Comparison of ENCODE assay signal across 21 cellular contexts in the genomic region with DNA sequence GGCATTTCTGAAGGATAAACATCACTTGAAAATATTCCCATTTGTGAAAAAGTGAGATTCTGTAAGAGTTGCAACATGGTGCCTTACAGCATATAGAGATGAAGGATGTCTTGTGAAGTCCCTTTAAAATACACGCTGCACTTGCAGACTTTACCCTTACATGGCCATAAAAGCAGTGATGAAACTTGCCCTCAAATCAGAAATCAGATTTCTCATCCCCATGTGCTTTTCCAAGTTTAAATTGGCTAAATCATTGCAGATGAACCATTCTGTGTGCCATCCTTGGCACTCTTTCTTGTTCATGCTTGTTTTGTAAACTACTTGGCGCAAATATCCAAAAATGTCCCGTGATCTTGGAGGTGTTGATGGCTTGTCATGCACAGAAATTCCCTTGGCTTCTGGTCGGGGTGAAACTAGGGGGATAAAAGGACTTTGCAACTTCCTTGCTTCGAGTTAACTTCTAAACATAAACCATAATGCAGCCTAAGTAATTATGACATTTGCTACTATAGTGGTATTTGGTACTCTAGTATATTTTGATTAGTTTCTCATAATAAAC.
DNase-seq lines count a peak whose midpoint lies in the region; ATAC-seq and TF ChIP-seq lines count a peak whose summit lies in the region.
"Had no signal": no experiment of that assay in that cellular context is flagged by ENCODE, and none has a peak within 500 bp of the region (broad histone marks: within the 10 kb centered on the region; RNA-seq: fewer than 3 reads in every experiment).

No MANE protein-coding gene starts in this region.

- peak overlapping the region; percentile 49 for H3K27ac ChIP-seq in subcutaneous abdominal adipose tissue (ENCODE audit: low read depth, low read length)
- H3K27ac ChIP-seq: BLaER1, GM23248, KMS-11 had no signal

- no peaks in the 10 kb centered on the region for H3K9me3 Mint-ChIP-seq in WTC11
- H3K9me3 Mint-ChIP-seq: CD4-positive, alpha-beta T cell had no signal

- intact Hi-C loops in left colon (cut with DNase I, micrococcal nuclease): no loop called here
- intact Hi-C loops in lower leg skin (cut with DNase I; ENCODE audit: low total_unique reads): no loop called here

- H3K36me3 ChIP-seq in subcutaneous abdominal adipose tissue (ENCODE audit: control insufficient read depth in 5 of 5, insufficient read depth in 5 of 5, low read length in 5 of 5): peaks cover 0 to 5% (median 0%) of the 10 kb centered on the region in 5 donors
- H3K36me3 ChIP-seq: BLaER1 had no signal

- no peaks in the 10 kb centered on the region for H3K27me3 Mint-ChIP-seq in WTC11 (ENCODE audit: low read depth)
- H3K27me3 Mint-ChIP-seq: CD4-positive, alpha-beta T cell had no signal

- no peaks in the 10 kb centered on the region for H3K36me3 Mint-ChIP-seq in WTC11

- POLR2A ChIA-PET in WTC11 (lab: Charles Lee): no interaction called here

- H3K4me3 ChIP-seq in fibroblast of villous mesenchyme (ENCODE audit: low read depth, low read length) (no peak overlapping the region), subcutaneous abdominal adipose tissue (ENCODE audit: low read depth in 1 of 5, low read length in 5 of 5) (no peak overlapping the region), lower leg skin (ENCODE audit: low read depth, poor library complexity, severe bottlenecking) (no peak overlapping the region)
- H3K4me3 ChIP-seq: BLaER1, GM12878, GM23248 had no signal

- ATAC-seq in WTC11: no peak
- peak; percentile 62 for ATAC-seq in left colon
- ATAC-seq: GM12878, HCT116 had no signal

- H3K9me3 ChIP-seq in subcutaneous abdominal adipose tissue (ENCODE audit: control insufficient read depth in 5 of 5, low read length in 5 of 5): no peaks in the 10 kb centered on the region
- H3K9me3 ChIP-seq: BLaER1 had no signal

- no peak for TF ChIP-seq POLR2A in lower leg skin (IDR thresholded peaks at IDR 0.05)

- 48 to 61% methylated on average over 5 of the region's 5 CpGs for WGBS in lower leg skin, 2 donors

- H3K27ac Mint-ChIP-seq in WTC11: 0 out of 2 replicates have a peak overlapping the region, but pooled peaks have one; percentile 17
- H3K27ac Mint-ChIP-seq: CD4-positive, alpha-beta T cell had no signal

- CTCF ChIA-PET in WTC11 (lab: Charles Lee): no interaction called here

- H3K4me3 Mint-ChIP-seq in WTC11: no peak overlapping the region
- H3K4me3 Mint-ChIP-seq: CD4-positive, alpha-beta T cell had no signal

- no peaks in the 10 kb centered on the region for H3K27me3 ChIP-seq in subcutaneous abdominal adipose tissue (ENCODE audit: control insufficient read depth in 5 of 5, insufficient read depth in 4 of 5, low read length in 5 of 5)
- H3K27me3 ChIP-seq: BLaER1 had no signal

- H3K9ac ChIP-seq in subcutaneous abdominal adipose tissue (ENCODE audit: low read length in 5 of 5): no peak overlapping the region
- H3K9ac ChIP-seq: BLaER1, GM23248, KMS-11 had no signal

- peaks cover 0 to 18% (median 8%) of the 10 kb centered on the region in 5 donors for H3K4me1 ChIP-seq in subcutaneous abdominal adipose tissue (ENCODE audit: control insufficient read depth in 5 of 5, insufficient read depth in 5 of 5, low read length in 5 of 5)

- DNase-seq in WTC11 (ENCODE audit: low spot score) (no peak), fibroblast of villous mesenchyme (ENCODE audit: low read depth) (peak; percentile 33), left colon (no peak), lower leg skin (ENCODE audit: low spot score in 2 of 2) (no peak), NCI-H2227 (lab: John Stamatoyannopoulos, UW; ENCODE audit: unreplicated experiment) (no peak), NCI-H1048 (lab: John Stamatoyannopoulos, UW) (no peak)
- DNase-seq: ACHN; CD4-positive, alpha-beta T cell; DND-41; GM23248; NCI-H1105 treated with DMSO at 0.1 percent for 48 hours; NCI-H2081 treated with DMSO at 0.1 percent for 48 hours; NCI-H2171 treated with DMSO at 0.1 percent for 48 hours; NCI-H446 treated with DMSO at 0.1 percent for 48 hours; OCI-M1; SHP77 had no signal

- no peak for TF ChIP-seq CTCF in WTC11 (IDR thresholded peaks at IDR 0.05)
- TF ChIP-seq CTCF in fibroblast of villous mesenchyme (IDR thresholded peaks at IDR 0.05; ENCODE audit: insufficient read depth, low read depth, low read length): no peak
- TF ChIP-seq CTCF in lower leg skin (IDR thresholded peaks at IDR 0.05): no peak

- H3K4me1 Mint-ChIP-seq in WTC11: peaks cover 34% of the 10 kb centered on the region

TF ChIP-seq in WTC11, 78 proteins besides CTCF, POLR2A, EP300 and RAD21:
- TF ChIP-seq HMGA2 (CRISPR knock-in tag; IDR thresholded peaks at IDR 0.05): no peak
- TF ChIP-seq MYBL2 (CRISPR knock-in tag; IDR thresholded peaks at IDR 0.05): no peak
- no peak for TF ChIP-seq CREM (CRISPR knock-in tag; IDR thresholded peaks at IDR 0.05)
- no peak for TF ChIP-seq SMAD3 (CRISPR knock-in tag; IDR thresholded peaks at IDR 0.05; ENCODE audit: borderline replicate concordance)
